ENCODE assay signal across 8 cellular contexts in genomic region chr17:29111816-29112499, GRCh38.
DNase-seq lines count a peak whose midpoint lies in the region; ATAC-seq and TF ChIP-seq lines count a peak whose summit lies in the region.

No MANE protein-coding gene starts in this region.

- DNase-seq in SHP77 (lab: John Stamatoyannopoulos, UW) (peak; percentile 43 to 70), SHP77 treated with DMSO at 0.1 percent for 48 hours (lab: John Stamatoyannopoulos, UW) (no peak), NCI-H2227 treated with DMSO at 0.1 percent for 48 hours (lab: John Stamatoyannopoulos, UW) (peak; percentile 55), lower leg skin (ENCODE audit: low spot score in 2 of 2) (peak; percentile 61 to 94)
- DNase-seq in activated CD4-positive, alpha-beta T cell treated with anti-CD3 and anti-CD28 coated beads, Interleukin-2, amount 10 ng/mL, durations not matched to agents 24 days and 14 days = peak; percentile 91
- peak; percentile 42 for DNase-seq in stimulated activated CD8-positive, alpha-beta memory T cell treated with anti-CD3 and anti-CD28 coated beads, Interleukin-15, amount 100 ng/mL, for 1 hour (ENCODE audit: low read depth)

- H3K4me1 Mint-ChIP-seq in activated CD4-positive, alpha-beta T cell treated with anti-CD3 and anti-CD28 coated beads, Interleukin-2, amount 10 ng/mL, durations not matched to agents 24 days and 14 days = peaks cover 5% of the 10 kb centered on the region

- H3K27ac Mint-ChIP-seq in activated CD4-positive, alpha-beta T cell treated with anti-CD3 and anti-CD28 coated beads, Interleukin-2, amount 10 ng/mL, durations not matched to agents 24 days and 14 days = no peak overlapping the region

- no peak overlapping the region for H3K4me3 Mint-ChIP-seq in activated CD4-positive, alpha-beta T cell treated with anti-CD3 and anti-CD28 coated beads, Interleukin-2, amount 10 ng/mL, durations not matched to agents 24 days and 14 days

- peaks cover 28% of the 10 kb centered on the region for H3K36me3 Mint-ChIP-seq in activated CD4-positive, alpha-beta T cell treated with anti-CD3 and anti-CD28 coated beads, Interleukin-2, amount 10 ng/mL, durations not matched to agents 24 days and 14 days (ENCODE audit: low read depth)

- H3K9me3 Mint-ChIP-seq in activated CD4-positive, alpha-beta T cell treated with anti-CD3 and anti-CD28 coated beads, Interleukin-2, amount 10 ng/mL, durations not matched to agents 24 days and 14 days = no peaks in the 10 kb centered on the region

- peak overlapping the region; percentile 41 for H3K27ac ChIP-seq in cingulate gyrus (ENCODE audit: low read depth, low read length)

- intact Hi-C loops in activated CD4-positive, alpha-beta T cell treated with anti-CD3 and anti-CD28 coated beads, Interleukin-2, amount 10 ng/mL, durations not matched to agents 24 days and 14 days (cut with micrococcal nuclease) = loop anchor here (1.0 to 10.0 kb wide), 2 partner anchors 147 to 467 kb away; partner anchors contain the start of gene BLTP2
- intact Hi-C loops in lower leg skin (cut with DNase I; ENCODE audit: low total_unique reads) = no loop called here

- peak in 1 of 3 donors; percentile 13 for TF ChIP-seq CTCF in lower leg skin (IDR thresholded peaks at IDR 0.05)

- no peaks in the 10 kb centered on the region for H3K27me3 Mint-ChIP-seq in activated CD4-positive, alpha-beta T cell treated with anti-CD3 and anti-CD28 coated beads, Interleukin-2, amount 10 ng/mL, durations not matched to agents 24 days and 14 days

- ATAC-seq in HG03521 (IDR thresholded peaks at IDR 0.05; ENCODE audit: unreplicated experiment) = no peak

- TF ChIP-seq POLR2A in lower leg skin (IDR thresholded peaks at IDR 0.05) = no peak

- no peak overlapping the region for H3K4me3 ChIP-seq in lower leg skin (ENCODE audit: low read depth, poor library complexity, severe bottlenecking)

- 35 to 42% methylated on average over 15 to 19 of the region's 20 CpGs for WGBS in lower leg skin, 2 donors
